In the genomic region with DNA sequence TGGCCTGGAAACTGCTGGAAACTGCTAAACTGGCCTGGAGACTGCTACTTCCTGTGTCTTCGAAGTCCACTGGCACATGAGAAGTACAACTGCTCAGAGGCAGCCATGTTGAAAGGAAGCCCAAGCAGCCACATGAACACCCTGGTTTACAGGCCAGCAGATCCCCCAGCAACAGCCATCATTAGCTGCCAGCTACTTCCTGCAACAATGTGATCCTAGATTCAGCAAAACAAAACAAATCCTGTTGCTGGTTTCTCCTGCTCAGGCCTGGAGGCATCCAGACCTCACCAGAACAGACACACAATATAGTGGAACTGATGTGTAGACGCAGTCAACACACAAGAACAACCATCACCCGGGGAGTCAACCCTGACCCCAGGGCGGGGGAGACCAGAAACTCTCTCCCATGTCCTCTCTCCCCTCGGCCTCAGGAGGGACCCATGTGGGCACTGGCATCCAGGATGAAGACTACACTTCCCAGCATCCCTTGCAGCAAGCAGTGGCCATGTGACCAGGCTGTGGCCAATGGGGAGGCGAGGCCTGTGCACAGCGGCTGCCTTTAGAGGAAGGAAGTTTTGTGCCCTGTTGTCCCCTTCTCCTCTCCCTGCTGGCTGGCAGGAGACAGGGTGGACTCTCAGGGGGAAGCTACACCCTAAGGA, we compare ENCODE assay signal across 9 cellular contexts. TPM values are rescaled to one million over a fixed set of nuclear protein-coding genes. Genes with fewer than 3 reads are reported as not detected.
A peak's percentile ranks its signal among the peaks of the same experiment; 100 is the strongest.
DNase-seq lines count a peak whose midpoint lies in the region; ATAC-seq and TF ChIP-seq lines count a peak whose summit lies in the region.
"Had no signal": no experiment of that assay in that cellular context is flagged by ENCODE, and none has a peak within 500 bp of the region (broad histone marks: within the 10 kb centered on the region; RNA-seq: fewer than 3 reads in every experiment).

No MANE protein-coding gene starts in this region.

- TF ChIP-seq CTCF in Calu3 (IDR thresholded peaks at IDR 0.05; ENCODE audit: unreplicated experiment) (no peak), right lobe of liver (IDR thresholded peaks at IDR 0.05) (no peak)

- no peaks in the 10 kb centered on the region for H3K9me3 Mint-ChIP-seq in Calu3 (ENCODE audit: low read depth, unreplicated experiment)

- H3K9me3 ChIP-seq in HAP-1, result no peaks in the 10 kb centered on the region
- no peaks in the 10 kb centered on the region for H3K9me3 ChIP-seq in right lobe of liver

- H3K4me1 ChIP-seq in HAP-1, result no peaks in the 10 kb centered on the region
- H3K4me1 ChIP-seq in right lobe of liver, result no peaks in the 10 kb centered on the region

- H3K27me3 ChIP-seq in HAP-1 (ENCODE audit: low read depth), result peaks cover 11% of the 10 kb centered on the region; the same call in 1 of the 2 replicates
- no peaks in the 10 kb centered on the region for H3K27me3 ChIP-seq in right lobe of liver

- H3K4me3 Mint-ChIP-seq in Calu3 (ENCODE audit: low read depth, unreplicated experiment), result no peak overlapping the region

- H3K27me3 Mint-ChIP-seq in Calu3 (ENCODE audit: unreplicated experiment), result peaks cover 35% of the 10 kb centered on the region

- no peak for TF ChIP-seq POLR2A in right lobe of liver (IDR thresholded peaks at IDR 0.05)

- no peak overlapping the region for H3K27ac Mint-ChIP-seq in Calu3 (ENCODE audit: unreplicated experiment)

- DNase-seq in Calu3 (peak; percentile 27), HAP-1 (ENCODE audit: low spot score in 2 of 2) (peak; percentile 29 to 73), UCSD-AML1 (lab: John Stamatoyannopoulos, UW; ENCODE audit: unreplicated experiment) (peak; percentile 77), right lobe of liver (no peak), NCI-H748 treated with DMSO at 0.1 percent for 48 hours (lab: John Stamatoyannopoulos, UW) (no peak), kidney glomerular epithelial cell (lab: John Stamatoyannopoulos, UW) (no peak), MV-4-11 (lab: John Stamatoyannopoulos, UW) (no peak)
- DNase-seq: NCI-H2107 had no signal

- H3K4me1 Mint-ChIP-seq in Calu3 (ENCODE audit: low read depth, unreplicated experiment), result peaks cover 16% of the 10 kb centered on the region

- intact Hi-C loops in Calu3 (cut with micrococcal nuclease; ENCODE audit: unreplicated experiment) (no loop called here), right lobe of liver (cut with DNase I) (loop anchor here in 1 of 2 donors (10.0 kb wide), 1 partner anchor 261 kb away; a partner anchor contains a TSS)

- ATAC-seq in right lobe of liver (peak; percentile 47 to 69 (median 60)), HG03457 (IDR thresholded peaks at IDR 0.05; ENCODE audit: unreplicated experiment) (no peak)

- no peak overlapping the region for H3K27ac ChIP-seq in right lobe of liver

- H3K36me3 ChIP-seq in HAP-1 (replicated peaks), result no peaks in the 10 kb centered on the region
- no peaks in the 10 kb centered on the region for H3K36me3 ChIP-seq in right lobe of liver

- H3K36me3 Mint-ChIP-seq in Calu3 (ENCODE audit: insufficient read depth, unreplicated experiment), result no peaks in the 10 kb centered on the region

- 20% methylated on average over 1 of the region's 7 CpGs for WGBS in right lobe of liver (ENCODE audit: insufficient coverage, low coverage, low lambda C conversion rate, missing lambda C conversion rate)

- BruUV-seq in Calu3 (replicated peaks; lab: Mats Ljungman, UMichigan), result no TSS peak

- CTCF ChIA-PET in Calu3 (lab: Charles Lee), result no interaction called here

- H3K4me3 ChIP-seq in HAP-1 (no peak overlapping the region), right lobe of liver (no peak overlapping the region)

- in situ Hi-C loops in HAP-1 (cut with MboI; ENCODE audit: low sequenced_read_pairs), result no loop called here

RNA-seq across cellular contexts. Expression of a gene that starts 9.2 kb away (rescaled TPM):
- not detected in 2 replicates for total RNA-seq in Calu3 (2022)
- not detected for total RNA-seq in right lobe of liver

RNA-seq across cellular contexts. Expression of a gene that starts 15.5 kb away (rescaled TPM):
- total RNA-seq in Calu3 (2022), result not detected in 2 replicates
- not detected for total RNA-seq in right lobe of liver

RNA-seq across cellular contexts. Expression of a gene that starts 17.6 kb away (rescaled TPM):
- 64.1 and 75.8 TPM in 2 replicates for total RNA-seq in Calu3 (2022)
- total RNA-seq in right lobe of liver, result 100 to 1,000 TPM in 1 of 6 experiments, 10 to 100 TPM in 5; 46.5 to 105 (median 56.7) TPM

RNA-seq across cellular contexts. Expression of a gene that starts 22.6 kb away (rescaled TPM):
- total RNA-seq in Calu3 (2022), result 0.38 TPM in 1 of 2 replicates, not detected in the other
- total RNA-seq in right lobe of liver, result 1 to 10 TPM in 2 of 6 experiments, under 1 TPM in 3, not detected in 1; 0.43 to 1.2 (median 0.74) TPM

RNA-seq across cellular contexts. Expression of a gene that starts 25.2 kb away (rescaled TPM):
- total RNA-seq in Calu3 (2022), result not detected in 2 replicates
- total RNA-seq in right lobe of liver, result under 1 TPM in 2 of 6 experiments, not detected in 4; 0.26 to 0.63 TPM

Comparison
In these comparisons a context has a peak if more than half of its experiments do, and no peak if none do; other contexts are left out.
1. DNase-seq: peak in Calu3 (single experiment), HAP-1 (2 of 2) and UCSD-AML1 (single experiment); none in right lobe of liver (0 of 3), NCI-H748 treated with DMSO at 0.1 percent for 48 hours (single experiment), kidney glomerular epithelial cell (single experiment) and MV-4-11 (single experiment).